Comparison of ENCODE assay signal across 13 cellular contexts in the genomic region with DNA sequence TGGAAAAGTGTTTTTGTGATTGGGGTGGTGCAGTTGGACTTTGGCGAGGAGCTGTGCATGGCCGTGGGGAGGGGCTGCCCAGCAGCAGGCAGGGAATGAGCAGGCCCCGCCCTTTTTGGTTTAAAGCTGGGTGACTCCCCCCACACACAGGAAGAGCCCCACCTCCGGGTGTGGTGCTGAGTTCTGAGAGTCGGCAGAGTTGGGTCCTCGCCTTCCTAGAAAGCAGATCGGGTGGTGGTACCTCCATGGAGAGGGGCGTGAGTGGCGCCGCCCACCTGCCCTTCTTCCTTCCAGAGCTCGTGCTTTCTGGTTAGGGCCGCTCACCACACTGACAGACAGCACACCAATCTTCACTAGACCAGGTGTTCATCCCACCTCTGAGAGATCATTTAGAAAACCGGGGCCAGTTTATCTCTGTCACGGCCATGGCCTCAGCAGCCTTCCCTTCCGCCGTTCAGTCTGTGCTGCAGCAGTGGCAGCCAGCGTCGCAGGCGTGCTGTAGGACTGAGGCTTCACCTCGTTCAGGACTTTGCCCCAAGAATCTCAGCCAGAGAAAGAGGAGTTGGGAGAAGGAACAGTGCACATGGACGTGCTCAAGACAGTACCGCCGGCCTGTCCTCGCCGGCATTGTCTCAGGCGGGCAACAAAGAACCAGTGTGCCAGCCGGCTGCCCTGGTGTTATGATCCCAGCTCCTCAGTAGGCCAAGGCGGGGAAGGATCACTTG.
DNase-seq lines count a peak whose midpoint lies in the region; ATAC-seq and TF ChIP-seq lines count a peak whose summit lies in the region.
"Had no signal": no experiment of that assay in that cellular context is flagged by ENCODE, and none has a peak within 500 bp of the region (broad histone marks: within the 10 kb centered on the region; RNA-seq: fewer than 3 reads in every experiment).

No MANE protein-coding gene starts in this region.

- TF ChIP-seq CTCF in HEK293 (tag by site-specific recombination; IDR thresholded peaks at IDR 0.05) (no peak), osteocyte (IDR thresholded peaks at IDR 0.05) (no peak)

- peaks cover 14% of the 10 kb centered on the region for H3K36me3 Mint-ChIP-seq in activated CD4-positive, alpha-beta memory T cell treated with anti-CD3 and anti-CD28 coated beads for 36 hours
- peaks cover 7% of the 10 kb centered on the region for H3K36me3 Mint-ChIP-seq in central memory CD8-positive, alpha-beta T cell (ENCODE audit: insufficient read depth)
- H3K36me3 Mint-ChIP-seq in osteocyte (ENCODE audit: unreplicated experiment), result peaks cover 30% of the 10 kb centered on the region

- intact Hi-C loops in activated CD4-positive, alpha-beta memory T cell treated with anti-CD3 and anti-CD28 coated beads for 36 hours (cut with micrococcal nuclease), result no loop called here

- no peaks in the 10 kb centered on the region for H3K27me3 Mint-ChIP-seq in activated CD4-positive, alpha-beta memory T cell treated with anti-CD3 and anti-CD28 coated beads for 36 hours
- H3K27me3 Mint-ChIP-seq in central memory CD8-positive, alpha-beta T cell, result no peaks in the 10 kb centered on the region
- H3K27me3 Mint-ChIP-seq in osteocyte (ENCODE audit: unreplicated experiment), result no peaks in the 10 kb centered on the region
- H3K27me3 Mint-ChIP-seq: stimulated activated memory B cell treated with anti-CD40 and anti-IgM and Interleukin-4, amounts not matched to agents 10 μg/mL and 1 μg/mL and 100 μg/mL, for 72 hours had no signal

- peaks cover 2% of the 10 kb centered on the region; the same call in 1 of the 2 replicates for H3K4me1 ChIP-seq in HEK293 (ENCODE audit: control insufficient read depth, insufficient read depth, low read length)

- H3K4me1 Mint-ChIP-seq in activated CD4-positive, alpha-beta memory T cell treated with anti-CD3 and anti-CD28 coated beads for 36 hours (ENCODE audit: low read depth), result peaks cover 46% of the 10 kb centered on the region
- H3K4me1 Mint-ChIP-seq in central memory CD8-positive, alpha-beta T cell, result peaks cover 26% of the 10 kb centered on the region
- H3K4me1 Mint-ChIP-seq in osteocyte (ENCODE audit: unreplicated experiment), result peaks cover 26% of the 10 kb centered on the region

- peak; percentile 73 for DNase-seq in activated CD4-positive, alpha-beta memory T cell treated with anti-CD3 and anti-CD28 coated beads for 36 hours
- no peak for DNase-seq in central memory CD8-positive, alpha-beta T cell (ENCODE audit: low spot score in 2 of 2)
- DNase-seq in stimulated activated CD4-positive, alpha-beta T cell treated with anti-CD3 and anti-CD28 coated beads, TNF-alpha, amount 100 ng/mL, for 24 hours (ENCODE audit: low read depth in 3 of 3), result peak in 2 of 3 experiments; percentile 17 to 62
- DNase-seq in osteocyte (ENCODE audit: extremely low spot score, unreplicated experiment), result no peak
- DNase-seq: hypothalamus, NCI-H2171 treated with DMSO at 0.1 percent for 48 hours had no signal

- H3K27ac ChIP-seq in HEK293 (ENCODE audit: extremely low read depth, low read depth, low read length), result no peak overlapping the region
- H3K27ac ChIP-seq: C4-2B had no signal

- peak overlapping the region; percentile 84 for H3K27ac Mint-ChIP-seq in activated CD4-positive, alpha-beta memory T cell treated with anti-CD3 and anti-CD28 coated beads for 36 hours
- H3K27ac Mint-ChIP-seq in central memory CD8-positive, alpha-beta T cell (ENCODE audit: low read depth), result peak overlapping the region; percentile 91
- no peak overlapping the region for H3K27ac Mint-ChIP-seq in osteocyte (ENCODE audit: unreplicated experiment)
- H3K27ac Mint-ChIP-seq: stimulated activated memory B cell treated with anti-CD40 and anti-IgM and Interleukin-4, amounts not matched to agents 10 μg/mL and 1 μg/mL and 100 μg/mL, for 72 hours had no signal

- CTCF ChIA-PET in HEK293 (lab: Yijun Ruan, JAX), result interaction anchor here (1.1 to 1.3 kb wide), 2 partner anchors 19 to 44 kb away, joined by 3 to 5 read pairs; no protein-coding TSS in a partner anchor
- CTCF ChIA-PET in activated CD4-positive, alpha-beta memory T cell treated with anti-CD3 and anti-CD28 coated beads for 36 hours (lab: Charles Lee), result interaction anchor here (0.6 to 1.4 kb wide), 4 partner anchors 11 to 242 kb away, joined by 3 to 4 read pairs (median 3); no protein-coding TSS in a partner anchor

- peak overlapping the region; percentile 30 for H3K4me3 Mint-ChIP-seq in activated CD4-positive, alpha-beta memory T cell treated with anti-CD3 and anti-CD28 coated beads for 36 hours
- peak overlapping the region; percentile 59 for H3K4me3 Mint-ChIP-seq in central memory CD8-positive, alpha-beta T cell
- H3K4me3 Mint-ChIP-seq in osteocyte (ENCODE audit: unreplicated experiment), result no peak overlapping the region
- H3K4me3 Mint-ChIP-seq: nephron; stimulated activated memory B cell treated with anti-CD40 and anti-IgM and Interleukin-4, amounts not matched to agents 10 μg/mL and 1 μg/mL and 100 μg/mL, for 72 hours had no signal

- peaks cover 0 to 25% of the 10 kb centered on the region in 2 experiments; a peak in 2 of 3 replicates for H3K36me3 ChIP-seq in HEK293 (ENCODE audit: control insufficient read depth in 2 of 2, insufficient read depth in 1 of 2, low read length in 2 of 2)

- POLR2A ChIA-PET in HEK293 (lab: Yijun Ruan, JAX), result no interaction called here
- POLR2A ChIA-PET in activated CD4-positive, alpha-beta memory T cell treated with anti-CD3 and anti-CD28 coated beads for 36 hours (lab: Charles Lee), result interaction anchor here (0.6 to 1.9 kb wide), 3 partner anchors 9 to 45 kb away, joined by 3 to 14 read pairs (median 4); no protein-coding TSS in a partner anchor

- no peaks in the 10 kb centered on the region for H3K9me3 ChIP-seq in HEK293 (ENCODE audit: control insufficient read depth, insufficient read depth, low read depth, low read length)

- H3K4me3 ChIP-seq in HEK293 (ENCODE audit: low read depth, low read length), result no peak overlapping the region

- H3K9me3 Mint-ChIP-seq in activated CD4-positive, alpha-beta memory T cell treated with anti-CD3 and anti-CD28 coated beads for 36 hours, result peaks cover 2% of the 10 kb centered on the region
- H3K9me3 Mint-ChIP-seq in central memory CD8-positive, alpha-beta T cell, result no peaks in the 10 kb centered on the region
- no peaks in the 10 kb centered on the region for H3K9me3 Mint-ChIP-seq in osteocyte (ENCODE audit: unreplicated experiment)
- H3K9me3 Mint-ChIP-seq: nephron; stimulated activated memory B cell treated with anti-CD40 and anti-IgM and Interleukin-4, amounts not matched to agents 10 μg/mL and 1 μg/mL and 100 μg/mL, for 72 hours had no signal

- ATAC-seq in central memory CD8-positive, alpha-beta T cell (replicated peaks; ENCODE audit: extremely low read depth, poor library complexity, severe bottlenecking), result peak; percentile 65
- no peak for ATAC-seq in GM21825 (IDR thresholded peaks at IDR 0.05; ENCODE audit: unreplicated experiment)
- ATAC-seq in HG02798 (IDR thresholded peaks at IDR 0.05; ENCODE audit: poor library complexity, unreplicated experiment), result no peak
- ATAC-seq in HG03442 (IDR thresholded peaks at IDR 0.05; ENCODE audit: unreplicated experiment), result no peak
- ATAC-seq: stimulated activated memory B cell treated with anti-CD40 and anti-IgM and Interleukin-4, amounts not matched to agents 10 μg/mL and 1 μg/mL and 100 μg/mL, for 72 hours had no signal

TF ChIP-seq in HEK293, 187 proteins besides CTCF, POLR2A, EP300 and RAD21:
- TF ChIP-seq ZFP37 (tag by site-specific recombination; IDR thresholded peaks at IDR 0.05) (no peak), ZBTB10 (tag by site-specific recombination; IDR thresholded peaks at IDR 0.05) (no peak), KLF1 (tag by site-specific recombination; IDR thresholded peaks at IDR 0.05) (peak; percentile 97), KLF7 (tag by site-specific recombination; IDR thresholded peaks at IDR 0.05; ENCODE audit: borderline replicate concordance) (no peak), GFI1B (tag by site-specific recombination; IDR thresholded peaks at IDR 0.05) (no peak), KLF9 (tag by site-specific recombination; IDR thresholded peaks at IDR 0.05; ENCODE audit: low read depth) (0 out of 2 replicates have a peak, but pooled peaks have one; percentile 32)
TF ChIP-seq in HEK293: peak in this region for 2.

Comparison
In these comparisons a context has a peak if more than half of its experiments do, and no peak if none do; other contexts are left out.
1. DNase-seq: peak in activated CD4-positive, alpha-beta memory T cell treated with anti-CD3 and anti-CD28 coated beads for 36 hours (single experiment) and stimulated activated CD4-positive, alpha-beta T cell treated with anti-CD3 and anti-CD28 coated beads, TNF-alpha, amount 100 ng/mL, for 24 hours (2 of 3); none in central memory CD8-positive, alpha-beta T cell (0 of 2) and osteocyte (single experiment).